Comparison of ENCODE assay signal across 11 cellular contexts in the genomic region with DNA sequence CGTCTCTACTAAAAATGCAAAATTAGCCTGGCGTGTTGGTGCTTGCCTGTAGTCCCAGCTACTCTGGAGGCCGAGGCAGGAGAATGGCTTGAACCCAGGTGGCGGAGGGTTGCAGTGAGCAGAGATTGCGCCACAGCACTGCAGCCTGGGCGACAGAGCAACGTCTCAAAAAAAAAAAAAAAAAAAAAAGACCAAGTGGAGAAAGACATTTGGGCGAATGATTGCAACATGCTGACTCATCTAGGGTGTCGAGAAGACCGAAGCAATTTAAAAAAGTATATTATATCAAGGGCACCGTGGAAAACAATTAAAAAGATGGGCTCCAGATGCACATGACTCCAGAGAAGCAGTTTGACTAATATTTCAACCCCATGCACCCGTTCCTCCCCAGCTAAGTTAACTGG. TPM values are rescaled to one million over a fixed set of nuclear protein-coding genes. Genes with fewer than 3 reads are reported as not detected.
A peak's percentile ranks its signal among the peaks of the same experiment; 100 is the strongest.
DNase-seq lines count a peak whose midpoint lies in the region; ATAC-seq and TF ChIP-seq lines count a peak whose summit lies in the region.
"Had no signal": no experiment of that assay in that cellular context is flagged by ENCODE, and none has a peak within 500 bp of the region (broad histone marks: within the 10 kb centered on the region; RNA-seq: fewer than 3 reads in every experiment).

No MANE protein-coding gene starts in this region.

- H3K36me3 ChIP-seq in HEK293 (ENCODE audit: control insufficient read depth in 2 of 2, insufficient read depth in 1 of 2, low read length in 2 of 2) (peaks cover 0 to 6% of the 10 kb centered on the region in 2 experiments; a peak in 1 of 3 replicates), thoracic aorta (peaks cover 5% of the 10 kb centered on the region), prostate gland (no peaks in the 10 kb centered on the region)

- CTCF ChIA-PET in HEK293 (lab: Yijun Ruan, JAX) = interaction anchor here (1.3 to 1.7 kb wide), 2 partner anchors 15 to 58 kb away, joined by 3 to 5 read pairs; no protein-coding TSS in a partner anchor

- ATAC-seq in left ventricle myocardium superior = peak; percentile 64
- ATAC-seq in thoracic aorta (ENCODE audit: insufficient number of reproducible peaks, low FRiP score, low read depth) = no peak
- ATAC-seq: WTC11 had no signal

- WGBS in prostate gland = 55% methylated on average over 12 of the region's 12 CpGs

- H3K27ac ChIP-seq in HEK293 (ENCODE audit: extremely low read depth, low read depth, low read length) (no peak overlapping the region), thoracic aorta (no peak overlapping the region), prostate gland (no peak overlapping the region)

- H3K9me3 ChIP-seq in HEK293 (ENCODE audit: control insufficient read depth, insufficient read depth, low read depth, low read length) (no peaks in the 10 kb centered on the region), thoracic aorta (no peaks in the 10 kb centered on the region), prostate gland (no peaks in the 10 kb centered on the region)

- TF ChIP-seq POLR2A in prostate gland (IDR thresholded peaks at IDR 0.05) = no peak

- DNase-seq in SKM-1 treated with dmso at 0.1 percent for 144 hours (lab: John Stamatoyannopoulos, UW; ENCODE audit: unreplicated experiment) = peak; percentile 34
- DNase-seq in left ventricle myocardium superior = peak; percentile 66
- DNase-seq in thoracic aorta (ENCODE audit: low spot score) = no peak
- no peak for DNase-seq in prostate gland (ENCODE audit: low spot score)
- no peak for DNase-seq in dermis blood vessel endothelial cell
- no peak for DNase-seq in iPS-NIHi11 (ENCODE audit: low spot score)
- no peak for DNase-seq in nucleus accumbens (lab: John Stamatoyannopoulos, UW)
- DNase-seq: immature natural killer cell, NCI-H146 had no signal

- peaks cover 4% of the 10 kb centered on the region; the same call in 1 of the 2 replicates for H3K4me1 ChIP-seq in HEK293 (ENCODE audit: control insufficient read depth, insufficient read depth, low read length)
- H3K4me1 ChIP-seq in thoracic aorta (ENCODE audit: control insufficient read depth in 1 of 2, low read depth in 2 of 2) = peaks cover 3 to 5% of the 10 kb centered on the region in 2 donors
- peaks cover under 1% of the 10 kb centered on the region for H3K4me1 ChIP-seq in prostate gland (replicated peaks)

- H3K27me3 ChIP-seq in thoracic aorta (replicated peaks; ENCODE audit: insufficient read depth) = no peaks in the 10 kb centered on the region
- H3K27me3 ChIP-seq in prostate gland (replicated peaks; ENCODE audit: insufficient read depth) = no peaks in the 10 kb centered on the region

- no peak overlapping the region for H3K4me3 ChIP-seq in HEK293 (ENCODE audit: low read depth, low read length)
- peak overlapping the region; percentile 41 for H3K4me3 ChIP-seq in thoracic aorta
- no peak overlapping the region for H3K4me3 ChIP-seq in prostate gland

- TF ChIP-seq CTCF in HEK293 (tag by site-specific recombination; IDR thresholded peaks at IDR 0.05) (no peak), thoracic aorta (IDR thresholded peaks at IDR 0.05) (no peak), prostate gland (IDR thresholded peaks at IDR 0.05) (no peak)

- POLR2A ChIA-PET in HEK293 (lab: Yijun Ruan, JAX) = no interaction called here

- intact Hi-C loops in left ventricle myocardium superior (cut with micrococcal nuclease) = loop anchor here (5.0 kb wide), 1 partner anchor 1087 kb away; no protein-coding TSS in a partner anchor
- intact Hi-C loops in prostate gland (cut with DNase I) = loop anchor here (10.0 kb wide), 1 partner anchor 954 kb away; no protein-coding TSS in a partner anchor

TF ChIP-seq in HEK293, 187 proteins besides CTCF, POLR2A, EP300 and RAD21:
- no peak for TF ChIP-seq REST (tag by site-specific recombination; IDR thresholded peaks at IDR 0.05)
- TF ChIP-seq ZNF394 (tag by site-specific recombination; IDR thresholded peaks at IDR 0.05; ENCODE audit: borderline replicate concordance) = no peak
- no peak for TF ChIP-seq ZNF133 (tag by site-specific recombination; IDR thresholded peaks at IDR 0.05)
- 0 out of 2 replicates have a peak, but pooled peaks have one; percentile 1 for TF ChIP-seq PRDM1 (tag by site-specific recombination; IDR thresholded peaks at IDR 0.05)
- no peak for TF ChIP-seq ZSCAN4 (tag by site-specific recombination; IDR thresholded peaks at IDR 0.05)
- TF ChIP-seq ZNF701 (tag by site-specific recombination; IDR thresholded peaks at IDR 0.05) = no peak
- TF ChIP-seq ZNF121 (tag by site-specific recombination; IDR thresholded peaks at IDR 0.05) = no peak
- peak; percentile 24; the same call in 1 of the 2 replicates for TF ChIP-seq ZBTB8A (tag by site-specific recombination; IDR thresholded peaks at IDR 0.05)
- TF ChIP-seq, protein P1, sequence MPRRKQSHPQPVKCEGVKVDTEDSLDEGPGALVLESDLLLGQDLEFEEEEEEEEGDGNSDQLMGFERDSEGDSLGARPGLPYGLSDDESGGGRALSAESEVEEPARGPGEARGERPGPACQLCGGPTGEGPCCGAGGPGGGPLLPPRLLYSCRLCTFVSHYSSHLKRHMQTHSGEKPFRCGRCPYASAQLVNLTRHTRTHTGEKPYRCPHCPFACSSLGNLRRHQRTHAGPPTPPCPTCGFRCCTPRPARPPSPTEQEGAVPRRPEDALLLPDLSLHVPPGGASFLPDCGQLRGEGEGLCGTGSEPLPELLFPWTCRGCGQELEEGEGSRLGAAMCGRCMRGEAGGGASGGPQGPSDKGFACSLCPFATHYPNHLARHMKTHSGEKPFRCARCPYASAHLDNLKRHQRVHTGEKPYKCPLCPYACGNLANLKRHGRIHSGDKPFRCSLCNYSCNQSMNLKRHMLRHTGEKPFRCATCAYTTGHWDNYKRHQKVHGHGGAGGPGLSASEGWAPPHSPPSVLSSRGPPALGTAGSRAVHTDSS (tag by site-specific recombination; IDR thresholded peaks at IDR 0.05) = no peak
- TF ChIP-seq ZNF623 (tag by site-specific recombination; IDR thresholded peaks at IDR 0.05) = no peak
- TF ChIP-seq PATZ1 (tag by site-specific recombination; IDR thresholded peaks at IDR 0.05) = 0 out of 2 replicates have a peak, but pooled peaks have one; percentile 31
- 0 out of 2 replicates have a peak, but pooled peaks have one; percentile 43 for TF ChIP-seq ZEB2 (tag by site-specific recombination; IDR thresholded peaks at IDR 0.05)
- TF ChIP-seq ZNF843 (tag by site-specific recombination; IDR thresholded peaks at IDR 0.05) = no peak

RNA-seq across cellular contexts. Expression of gene KLF4, which starts 9.2 kb away (rescaled TPM):
- 30.5 TPM for total RNA-seq in left ventricle myocardium superior
- total RNA-seq in thoracic aorta = 100 to 1,000 TPM in 1 of 2 donors, 10 to 100 TPM in 1; 70.6 to 213 TPM
- total RNA-seq in prostate gland = 10 to 100 TPM; 41.4 to 50.0 TPM
- 0.98 and 4.6 TPM in 2 replicates for total RNA-seq in dermis blood vessel endothelial cell

Comparison
In these comparisons a context has a peak if more than half of its experiments do, and no peak if none do; other contexts are left out.
1. DNase-seq: peak in SKM-1 treated with dmso at 0.1 percent for 144 hours (single experiment) and left ventricle myocardium superior (single experiment); none in thoracic aorta (single experiment), prostate gland (single experiment), dermis blood vessel endothelial cell (single experiment), iPS-NIHi11 (single experiment) and nucleus accumbens (0 of 56).